ENCODE assay signal across 9 cellular contexts in the genomic region with DNA sequence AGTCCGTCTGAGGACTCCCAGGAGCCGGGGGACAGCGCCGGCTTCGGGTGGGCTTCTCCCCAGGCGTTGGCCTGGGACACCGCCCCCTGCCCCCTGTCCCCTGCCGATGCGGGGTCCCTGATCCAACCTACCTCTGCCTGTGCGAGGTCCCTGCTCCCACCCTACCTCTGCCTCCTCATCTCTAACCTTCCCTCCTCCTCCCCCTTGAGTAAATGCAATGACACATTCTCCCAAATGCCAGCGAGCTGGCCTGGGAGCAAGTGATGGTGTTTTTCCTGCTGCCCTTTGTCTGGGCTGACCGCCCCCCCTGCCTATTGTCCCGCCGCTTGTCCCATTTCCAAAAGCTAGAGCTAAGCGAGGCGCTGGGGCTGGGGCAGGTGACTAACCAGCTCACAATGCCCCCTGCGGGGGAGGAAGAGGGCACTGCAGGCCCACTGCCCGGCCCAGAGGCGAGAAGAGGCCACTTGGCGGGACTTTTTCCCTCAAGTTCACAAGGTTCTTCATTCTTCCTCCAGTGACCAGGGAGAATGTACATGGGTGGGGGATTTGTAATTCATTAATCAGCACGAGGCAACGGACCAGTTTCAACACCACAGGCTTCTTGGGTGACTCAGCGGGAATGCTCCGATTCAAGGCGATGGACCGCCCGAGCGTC. TPM values are rescaled to one million over a fixed set of nuclear protein-coding genes. Genes with fewer than 3 reads are reported as not detected.
A peak's percentile ranks its signal among the peaks of the same experiment; 100 is the strongest.
DNase-seq lines count a peak whose midpoint lies in the region; ATAC-seq, FAIRE-seq and TF ChIP-seq lines count a peak whose summit lies in the region.
"Had no signal": no experiment of that assay in that cellular context is flagged by ENCODE, and none has a peak within 500 bp of the region (broad histone marks: within the 10 kb centered on the region; RNA-seq: fewer than 3 reads in every experiment).

No MANE protein-coding gene starts in this region.

- H3K4me1 Mint-ChIP-seq in stimulated activated naive B cell treated with anti-CD40 and anti-IgM and Interleukin-4, amounts not matched to agents 10 μg/mL and 1 μg/mL and 100 μg/mL, for 72 hours = peaks cover 49 to 60% of the 10 kb centered on the region in 2 donors

- CTCF ChIA-PET in HepG2 (lab: Yijun Ruan, JAX; ENCODE audit: low intra/inter-chr PET ratio, low total read pairs) = interaction anchor here (1.2 to 1.3 kb wide), 2 partner anchors 17 to 23 kb away, joined by 3 to 9 read pairs; no protein-coding TSS in a partner anchor

- TF ChIP-seq CTCF in dorsolateral prefrontal cortex (IDR thresholded peaks at IDR 0.05 in 54 of 56, conservative IDR thresholded peaks at IDR 0.05 in 2 of 56; ENCODE audit: low read depth in 1 of 56, partially characterized antibody in 56 of 56) = peak in 36 of 56 donors; percentile 8 to 45 (median 25)
- TF ChIP-seq CTCF in HepG2 (CRISPR knock-in tag; IDR thresholded peaks at IDR 0.05) = peak; percentile 72

- H3K36me3 ChIP-seq in ES-I3 (ENCODE audit: insufficient read depth, low read length) = no peaks in the 10 kb centered on the region
- no peaks in the 10 kb centered on the region for H3K36me3 ChIP-seq in HepG2 (replicated peaks in 1 of 2; ENCODE audit: control insufficient read depth in 1 of 2, insufficient read depth in 2 of 2, low read length in 2 of 2)

- H3K9me3 Mint-ChIP-seq in stimulated activated naive B cell treated with anti-CD40 and anti-IgM and Interleukin-4, amounts not matched to agents 10 μg/mL and 1 μg/mL and 100 μg/mL, for 72 hours = no peaks in the 10 kb centered on the region

- H3K9me3 ChIP-seq in ES-I3 (ENCODE audit: control insufficient read depth, insufficient read depth, low read length) = no peaks in the 10 kb centered on the region
- no peaks in the 10 kb centered on the region for H3K9me3 ChIP-seq in HepG2 (ENCODE audit: low read length)

- H3K4me1 ChIP-seq in ES-I3 (ENCODE audit: insufficient read depth, low read length) = peaks cover 25% of the 10 kb centered on the region; the same call in 1 of the 2 replicates
- peaks cover 31% of the 10 kb centered on the region for H3K4me1 ChIP-seq in HepG2 (ENCODE audit: insufficient read depth, low read length)

- FAIRE-seq in HTR-8/SVneo (lab: Jason Lieb, UNC) (peak; percentile 98), HepG2 (lab: Jason Lieb, UNC) (peak; percentile 62)
- FAIRE-seq: endometrium had no signal

- WGBS in HepG2 (ENCODE audit: low lambda C conversion rate) = under 1% methylated on average over 21 of the region's 28 CpGs

- H3K4me2 ChIP-seq in HepG2 (ENCODE audit: low read depth, low read length) = peak overlapping the region; percentile 92

- H3K79me2 ChIP-seq in HepG2 (ENCODE audit: insufficient read depth, low read length) = no peaks in the 10 kb centered on the region

- POLR2A ChIA-PET in HepG2 (lab: Yijun Ruan, JAX) = interaction anchor here (0.7 to 18.5 kb wide), 12 partner anchors 8 to 135 kb away, joined by 3 to 365 read pairs (median 6); partner anchors contain the start of genes ANKRD13D, POLD4, PPP1CA and RAD9A

- no peak for TF ChIP-seq POLR2A in HepG2 (IDR thresholded peaks at IDR 0.05; ENCODE audit: insufficient read depth in 1 of 2, low read depth in 2 of 2, low read length in 2 of 2)

- peak; percentile 65 for ATAC-seq in HepG2
- ATAC-seq in stimulated activated naive B cell treated with anti-CD40 and anti-IgM and Interleukin-4, amounts not matched to agents 10 μg/mL and 1 μg/mL and 100 μg/mL, for 72 hours (replicated peaks) = peak; percentile 47 to 48
- ATAC-seq in GM21367 (IDR thresholded peaks at IDR 0.05; ENCODE audit: unreplicated experiment) = no peak
- no peak for ATAC-seq in HG02571 (IDR thresholded peaks at IDR 0.05; ENCODE audit: unreplicated experiment)

- BruUV-seq in HepG2 (replicated peaks; lab: Mats Ljungman, UMichigan) = no TSS peak

- no peaks in the 10 kb centered on the region for H4K20me1 ChIP-seq in HepG2 (ENCODE audit: insufficient read depth, low read length)

- in situ Hi-C loops in HepG2 (cut with HindIII; ENCODE audit: extremely low pct_ligation_motif_present, low pct_unique_long_range_greater_than_20kb) = no loop called here

- no peaks in the 10 kb centered on the region for H3K27me3 Mint-ChIP-seq in stimulated activated naive B cell treated with anti-CD40 and anti-IgM and Interleukin-4, amounts not matched to agents 10 μg/mL and 1 μg/mL and 100 μg/mL, for 72 hours

- intact Hi-C loops in dorsolateral prefrontal cortex (cut with DNase I) = no loop called here
- intact Hi-C loops in HepG2 (cut with micrococcal nuclease; ENCODE audit: unreplicated experiment) = loop anchor here (1.0 kb wide), 1 partner anchor 18 kb away; no protein-coding TSS in a partner anchor

- DNase-seq in HTR-8/SVneo (ENCODE audit: insufficient read length, low spot score) (peak; percentile 93), T-helper 9 cell (peak; percentile 42), dorsolateral prefrontal cortex (peak in 1 of 10 donors; percentile 64), HepG2 (ENCODE audit: low spot score) (peak; percentile 82)
- peak; percentile 66 for DNase-seq in stimulated activated naive B cell treated with anti-CD40 and anti-IgM and Interleukin-4, amounts not matched to agents 10 μg/mL and 1 μg/mL and 100 μg/mL, for 72 hours

- peak overlapping the region; percentile 91 to 93 for H3K4me3 Mint-ChIP-seq in stimulated activated naive B cell treated with anti-CD40 and anti-IgM and Interleukin-4, amounts not matched to agents 10 μg/mL and 1 μg/mL and 100 μg/mL, for 72 hours

- H2AFZ ChIP-seq in HepG2 (ENCODE audit: low read length) = no peak overlapping the region

- peak; percentile 38 for TF ChIP-seq RAD21 in HepG2 (CRISPR knock-in tag; IDR thresholded peaks at IDR 0.05)

- TF ChIP-seq EP300 in HepG2 (IDR thresholded peaks at IDR 0.05; ENCODE audit: low read depth in 2 of 2, low read length in 2 of 2) = peak in 1 of 2 experiments; percentile 5; a peak in 1 of 4 replicates
- no peak for TF ChIP-seq EP300 in HepG2 (CRISPR knock-in tag; IDR thresholded peaks at IDR 0.05; ENCODE audit: borderline replicate concordance)

- peaks cover 3 to 22% of the 10 kb centered on the region in 2 donors for H3K36me3 Mint-ChIP-seq in stimulated activated naive B cell treated with anti-CD40 and anti-IgM and Interleukin-4, amounts not matched to agents 10 μg/mL and 1 μg/mL and 100 μg/mL, for 72 hours

- peaks cover 0 to 14% (median 0%) of the 10 kb centered on the region in 45 donors for H3K27me3 ChIP-seq in dorsolateral prefrontal cortex
- peaks cover 3 to 8% of the 10 kb centered on the region in 2 experiments; a peak in 3 of 5 replicates for H3K27me3 ChIP-seq in HepG2 (ENCODE audit: control insufficient read depth in 1 of 2, insufficient read depth in 2 of 2, low read length in 2 of 2)

- peak overlapping the region; percentile 66 for H3K9ac ChIP-seq in ES-I3 (ENCODE audit: low read depth, low read length)
- H3K9ac ChIP-seq in HepG2 (ENCODE audit: insufficient read depth, low read depth, low read length) = peak overlapping the region; percentile 21; the same call in 1 of the 2 replicates

- peak overlapping the region; percentile 96 for H3K27ac Mint-ChIP-seq in stimulated activated naive B cell treated with anti-CD40 and anti-IgM and Interleukin-4, amounts not matched to agents 10 μg/mL and 1 μg/mL and 100 μg/mL, for 72 hours

- H3K27ac ChIP-seq in dorsolateral prefrontal cortex (peak overlapping the region in 1 of 59 donors; percentile 45), HepG2 (ENCODE audit: extremely low read length, insufficient read depth, low read length) (no peak overlapping the region)

- H3K4me3 ChIP-seq in dorsolateral prefrontal cortex (peak overlapping the region in 41 of 59 donors; percentile 5 to 78 (median 62)), HepG2 (replicated peaks in 1 of 3; ENCODE audit: insufficient read depth in 1 of 3, low read depth in 2 of 3, low read length in 3 of 3) (peak overlapping the region; percentile 69 to 75 (median 75))

RNA-seq across cellular contexts. Expression of gene CLCF1, which starts 0.6 kb away (rescaled TPM):
- total RNA-seq in dorsolateral prefrontal cortex (1 to 10 TPM in 8 of 120 experiments, under 1 TPM in 50, not detected in 62; 0.23 to 2.5 (median 0.50) TPM), HepG2 (2016; rRNA removed; fragmentation: Illumina TruSeq; extraction: Trizol) (0.48 and 0.49 TPM in 2 replicates)
- total RNA-seq in HepG2 (2016; cell fraction: cytosol; rRNA removed; fragmentation: Illumina TruSeq; extraction: Trizol; ENCODE audit: low read depth) = 0.26 and 0.40 TPM in 2 replicates
- total RNA-seq in HepG2 (2016; cell fraction: insoluble cytoplasmic fraction; rRNA removed; fragmentation: Illumina TruSeq; extraction: Trizol) = 0.48 and 0.54 TPM in 2 replicates
- 0.83 and 1.2 TPM in 2 replicates for total RNA-seq in HepG2 (2016; cell fraction: membrane; rRNA removed; fragmentation: Illumina TruSeq; extraction: Trizol)
- 0.50 and 0.53 TPM in 2 replicates for total RNA-seq in HepG2 (2016; cell fraction: nucleus; rRNA removed; fragmentation: Illumina TruSeq; extraction: Trizol)
- polyA plus RNA-seq in HepG2 (2011; rRNA removed) = 0.78 and 0.80 TPM in 2 replicates
- polyA plus RNA-seq in HepG2 (2011; cell fraction: cytosol; rRNA removed) = 0.76 and 1.3 TPM in 2 replicates
- polyA plus RNA-seq in HepG2 (2011; cell fraction: nucleus; rRNA removed) = 2.5 and 3.0 TPM in 2 replicates
- polyA plus RNA-seq in HepG2 (2012) = 0.16 and 0.44 TPM in 2 replicates
- polyA plus RNA-seq in HepG2 (2016; cell fraction: cytosol; fragmentation: Illumina TruSeq; extraction: Trizol; ENCODE audit: low read depth) = 0.32 and 0.45 TPM in 2 replicates
- polyA plus RNA-seq in HepG2 (2016; cell fraction: insoluble cytoplasmic fraction; fragmentation: Illumina TruSeq; extraction: Trizol; ENCODE audit: low read depth) = 0.64 and 0.76 TPM in 2 replicates
- 0.64 and 0.71 TPM in 2 replicates for polyA plus RNA-seq in HepG2 (2016; cell fraction: membrane; fragmentation: Illumina TruSeq; extraction: Trizol; ENCODE audit: low read depth)
- 2.1 and 3.2 TPM in 2 replicates for polyA plus RNA-seq in HepG2 (2016; cell fraction: nucleus; fragmentation: Illumina TruSeq; extraction: Trizol; ENCODE audit: insufficient read depth, low read depth)
- polyA minus RNA-seq in HepG2 (2011; rRNA and poly(A)+ RNA removed; ENCODE audit: low replicate concordance) = 1.7 and 8.5 TPM in 2 replicates
- polyA minus RNA-seq in HepG2 (2011; cell fraction: cytosol; rRNA and poly(A)+ RNA removed) = 0.79 TPM in 1 of 2 replicates, not detected in the other
- 0.25 and 0.26 TPM in 2 replicates for polyA minus RNA-seq in HepG2 (2011; cell fraction: nucleus; rRNA and poly(A)+ RNA removed)

RNA-seq across cellular contexts. Expression of gene RAD9A, which starts 17.7 kb away (rescaled TPM):
- total RNA-seq in dorsolateral prefrontal cortex (10 to 100 TPM; 15.9 to 52.4 (median 26.4) TPM), HepG2 (2016; rRNA removed; fragmentation: Illumina TruSeq; extraction: Trizol) (6.1 and 10.1 TPM in 2 replicates)
- total RNA-seq in HepG2 (2016; cell fraction: cytosol; rRNA removed; fragmentation: Illumina TruSeq; extraction: Trizol; ENCODE audit: low read depth) = 4.1 and 5.9 TPM in 2 replicates
- 5.8 and 13.4 TPM in 2 replicates for total RNA-seq in HepG2 (2016; cell fraction: insoluble cytoplasmic fraction; rRNA removed; fragmentation: Illumina TruSeq; extraction: Trizol)
- total RNA-seq in HepG2 (2016; cell fraction: membrane; rRNA removed; fragmentation: Illumina TruSeq; extraction: Trizol) = 4.4 and 5.5 TPM in 2 replicates
- total RNA-seq in HepG2 (2016; cell fraction: nucleus; rRNA removed; fragmentation: Illumina TruSeq; extraction: Trizol) = 14.1 and 16.4 TPM in 2 replicates
- polyA plus RNA-seq in HepG2 (2011; rRNA removed) = 14.7 and 15.7 TPM in 2 replicates
- polyA plus RNA-seq in HepG2 (2011; cell fraction: cytosol; rRNA removed) = 4.4 and 7.5 TPM in 2 replicates
- 60.6 and 87.4 TPM in 2 replicates for polyA plus RNA-seq in HepG2 (2011; cell fraction: nucleus; rRNA removed)
- polyA plus RNA-seq in HepG2 (2012) = 6.9 and 9.5 TPM in 2 replicates
- 3.7 and 4.6 TPM in 2 replicates for polyA plus RNA-seq in HepG2 (2016; cell fraction: cytosol; fragmentation: Illumina TruSeq; extraction: Trizol; ENCODE audit: low read depth)
- polyA plus RNA-seq in HepG2 (2016; cell fraction: insoluble cytoplasmic fraction; fragmentation: Illumina TruSeq; extraction: Trizol; ENCODE audit: low read depth) = 6.4 and 7.5 TPM in 2 replicates
- 4.8 and 5.8 TPM in 2 replicates for polyA plus RNA-seq in HepG2 (2016; cell fraction: membrane; fragmentation: Illumina TruSeq; extraction: Trizol; ENCODE audit: low read depth)
- 61.7 and 63.7 TPM in 2 replicates for polyA plus RNA-seq in HepG2 (2016; cell fraction: nucleus; fragmentation: Illumina TruSeq; extraction: Trizol; ENCODE audit: insufficient read depth, low read depth)
- polyA minus RNA-seq in HepG2 (2011; rRNA and poly(A)+ RNA removed; ENCODE audit: low replicate concordance) = 6.7 and 12.7 TPM in 2 replicates
- polyA minus RNA-seq in HepG2 (2011; cell fraction: cytosol; rRNA and poly(A)+ RNA removed) = 1.9 and 4.6 TPM in 2 replicates
- polyA minus RNA-seq in HepG2 (2011; cell fraction: nucleus; rRNA and poly(A)+ RNA removed) = 11.1 TPM in 2 replicates

RNA-seq across cellular contexts. Expression of gene POLD4, which starts 20.7 kb away (rescaled TPM):
- 10 to 100 TPM; 11.4 to 49.5 (median 26.7) TPM for total RNA-seq in dorsolateral prefrontal cortex
- 10.5 and 10.9 TPM in 2 replicates for total RNA-seq in HepG2 (2016; rRNA removed; fragmentation: Illumina TruSeq; extraction: Trizol)
- total RNA-seq in HepG2 (2016; cell fraction: cytosol; rRNA removed; fragmentation: Illumina TruSeq; extraction: Trizol; ENCODE audit: low read depth) = 5.2 and 7.4 TPM in 2 replicates
- total RNA-seq in HepG2 (2016; cell fraction: insoluble cytoplasmic fraction; rRNA removed; fragmentation: Illumina TruSeq; extraction: Trizol) = 9.4 and 11.7 TPM in 2 replicates
- total RNA-seq in HepG2 (2016; cell fraction: membrane; rRNA removed; fragmentation: Illumina TruSeq; extraction: Trizol) = 9.2 and 9.7 TPM in 2 replicates
- 4.2 and 8.2 TPM in 2 replicates for total RNA-seq in HepG2 (2016; cell fraction: nucleus; rRNA removed; fragmentation: Illumina TruSeq; extraction: Trizol)
- polyA plus RNA-seq in HepG2 (2011; rRNA removed) = 27.4 and 35.1 TPM in 2 replicates
- 32.2 and 49.3 TPM in 2 replicates for polyA plus RNA-seq in HepG2 (2011; cell fraction: cytosol; rRNA removed)
- polyA plus RNA-seq in HepG2 (2011; cell fraction: nucleus; rRNA removed) = 59.7 and 63.0 TPM in 2 replicates
- polyA plus RNA-seq in HepG2 (2012) = 16.6 and 24.1 TPM in 2 replicates
- polyA plus RNA-seq in HepG2 (2016; cell fraction: cytosol; fragmentation: Illumina TruSeq; extraction: Trizol; ENCODE audit: low read depth) = 5.8 and 8.7 TPM in 2 replicates
- polyA plus RNA-seq in HepG2 (2016; cell fraction: insoluble cytoplasmic fraction; fragmentation: Illumina TruSeq; extraction: Trizol; ENCODE audit: low read depth) = 10.2 and 12.5 TPM in 2 replicates
- 7.5 and 7.8 TPM in 2 replicates for polyA plus RNA-seq in HepG2 (2016; cell fraction: membrane; fragmentation: Illumina TruSeq; extraction: Trizol; ENCODE audit: low read depth)
- polyA plus RNA-seq in HepG2 (2016; cell fraction: nucleus; fragmentation: Illumina TruSeq; extraction: Trizol; ENCODE audit: insufficient read depth, low read depth) = 12.5 and 16.3 TPM in 2 replicates
- polyA minus RNA-seq in HepG2 (2011; rRNA and poly(A)+ RNA removed; ENCODE audit: low replicate concordance) = 10.3 and 10.4 TPM in 2 replicates
- 10.2 and 11.6 TPM in 2 replicates for polyA minus RNA-seq in HepG2 (2011; cell fraction: cytosol; rRNA and poly(A)+ RNA removed)
- polyA minus RNA-seq in HepG2 (2011; cell fraction: nucleus; rRNA and poly(A)+ RNA removed) = 7.2 and 9.7 TPM in 2 replicates

RNA-seq across cellular contexts. Expression of gene PPP1CA, which starts 27.6 kb away (rescaled TPM):
- total RNA-seq in dorsolateral prefrontal cortex (10 to 100 TPM; 47.4 to 86.5 (median 66.9) TPM), HepG2 (2016; rRNA removed; fragmentation: Illumina TruSeq; extraction: Trizol) (170 and 188 TPM in 2 replicates)
- total RNA-seq in HepG2 (2016; cell fraction: cytosol; rRNA removed; fragmentation: Illumina TruSeq; extraction: Trizol; ENCODE audit: low read depth) = 49.0 and 62.5 TPM in 2 replicates
- total RNA-seq in HepG2 (2016; cell fraction: insoluble cytoplasmic fraction; rRNA removed; fragmentation: Illumina TruSeq; extraction: Trizol) = 171 and 181 TPM in 2 replicates
- 78.0 and 95.5 TPM in 2 replicates for total RNA-seq in HepG2 (2016; cell fraction: membrane; rRNA removed; fragmentation: Illumina TruSeq; extraction: Trizol)
- 66.5 and 72.2 TPM in 2 replicates for total RNA-seq in HepG2 (2016; cell fraction: nucleus; rRNA removed; fragmentation: Illumina TruSeq; extraction: Trizol)
- polyA plus RNA-seq in HepG2 (2011; rRNA removed) = 149 and 173 TPM in 2 replicates
- 212 and 274 TPM in 2 replicates for polyA plus RNA-seq in HepG2 (2011; cell fraction: cytosol; rRNA removed)
- polyA plus RNA-seq in HepG2 (2011; cell fraction: nucleus; rRNA removed) = 137 and 147 TPM in 2 replicates
- polyA plus RNA-seq in HepG2 (2012) = 91.5 and 93.8 TPM in 2 replicates
- 58.1 and 67.4 TPM in 2 replicates for polyA plus RNA-seq in HepG2 (2016; cell fraction: cytosol; fragmentation: Illumina TruSeq; extraction: Trizol; ENCODE audit: low read depth)
- 192 and 207 TPM in 2 replicates for polyA plus RNA-seq in HepG2 (2016; cell fraction: insoluble cytoplasmic fraction; fragmentation: Illumina TruSeq; extraction: Trizol; ENCODE audit: low read depth)
- 72.5 and 83.6 TPM in 2 replicates for polyA plus RNA-seq in HepG2 (2016; cell fraction: membrane; fragmentation: Illumina TruSeq; extraction: Trizol; ENCODE audit: low read depth)
- polyA plus RNA-seq in HepG2 (2016; cell fraction: nucleus; fragmentation: Illumina TruSeq; extraction: Trizol; ENCODE audit: insufficient read depth, low read depth) = 110 and 123 TPM in 2 replicates
- polyA minus RNA-seq in HepG2 (2011; rRNA and poly(A)+ RNA removed; ENCODE audit: low replicate concordance) = 209 and 295 TPM in 2 replicates
- 83.6 and 84.9 TPM in 2 replicates for polyA minus RNA-seq in HepG2 (2011; cell fraction: cytosol; rRNA and poly(A)+ RNA removed)
- polyA minus RNA-seq in HepG2 (2011; cell fraction: nucleus; rRNA and poly(A)+ RNA removed) = 31.7 and 34.7 TPM in 2 replicates

RNA-seq across cellular contexts. Expression of gene TBC1D10C, which starts 29.8 kb away (rescaled TPM):
- total RNA-seq in dorsolateral prefrontal cortex = 1 to 10 TPM in 45 of 120 experiments, under 1 TPM in 67, not detected in 8; 0.11 to 3.6 (median 0.89) TPM
- 0.81 and 1.0 TPM in 2 replicates for total RNA-seq in HepG2 (2016; rRNA removed; fragmentation: Illumina TruSeq; extraction: Trizol)
- 0.44 and 0.81 TPM in 2 replicates for total RNA-seq in HepG2 (2016; cell fraction: cytosol; rRNA removed; fragmentation: Illumina TruSeq; extraction: Trizol; ENCODE audit: low read depth)
- 0.92 and 1.1 TPM in 2 replicates for total RNA-seq in HepG2 (2016; cell fraction: insoluble cytoplasmic fraction; rRNA removed; fragmentation: Illumina TruSeq; extraction: Trizol)
- total RNA-seq in HepG2 (2016; cell fraction: membrane; rRNA removed; fragmentation: Illumina TruSeq; extraction: Trizol) = 0.45 and 0.59 TPM in 2 replicates
- total RNA-seq in HepG2 (2016; cell fraction: nucleus; rRNA removed; fragmentation: Illumina TruSeq; extraction: Trizol) = 0.50 and 0.84 TPM in 2 replicates
- polyA plus RNA-seq in HepG2 (2011; rRNA removed) = 1.8 and 2.8 TPM in 2 replicates
- 1.3 and 2.7 TPM in 2 replicates for polyA plus RNA-seq in HepG2 (2011; cell fraction: cytosol; rRNA removed)
- polyA plus RNA-seq in HepG2 (2011; cell fraction: nucleus; rRNA removed) = 26.5 and 39.6 TPM in 2 replicates
- polyA plus RNA-seq in HepG2 (2012) = 0.97 and 2.1 TPM in 2 replicates
- 0.19 and 0.28 TPM in 2 replicates for polyA plus RNA-seq in HepG2 (2016; cell fraction: cytosol; fragmentation: Illumina TruSeq; extraction: Trizol; ENCODE audit: low read depth)
- 0.60 and 1.1 TPM in 2 replicates for polyA plus RNA-seq in HepG2 (2016; cell fraction: insoluble cytoplasmic fraction; fragmentation: Illumina TruSeq; extraction: Trizol; ENCODE audit: low read depth)
- 0.57 and 0.73 TPM in 2 replicates for polyA plus RNA-seq in HepG2 (2016; cell fraction: membrane; fragmentation: Illumina TruSeq; extraction: Trizol; ENCODE audit: low read depth)
- polyA plus RNA-seq in HepG2 (2016; cell fraction: nucleus; fragmentation: Illumina TruSeq; extraction: Trizol; ENCODE audit: insufficient read depth, low read depth) = 2.9 and 3.4 TPM in 2 replicates
- 2.2 TPM in 1 of 2 replicates, not detected in the other for polyA minus RNA-seq in HepG2 (2011; rRNA and poly(A)+ RNA removed; ENCODE audit: low replicate concordance)
- polyA minus RNA-seq in HepG2 (2011; cell fraction: cytosol; rRNA and poly(A)+ RNA removed) = 0.59 and 0.88 TPM in 2 replicates
- polyA minus RNA-seq in HepG2 (2011; cell fraction: nucleus; rRNA and poly(A)+ RNA removed) = 2.3 and 3.4 TPM in 2 replicates

Comparison
In these comparisons a context has a peak if more than half of its experiments do, and no peak if none do; other contexts are left out.
1. ATAC-seq: peak in HepG2 (single experiment) and stimulated activated naive B cell treated with anti-CD40 and anti-IgM and Interleukin-4, amounts not matched to agents 10 μg/mL and 1 μg/mL and 100 μg/mL, for 72 hours (2 of 2); none in GM21367 (single experiment) and HG02571 (single experiment).